Comparison of ENCODE assay signal across 1 cellular context in the genomic region with DNA sequence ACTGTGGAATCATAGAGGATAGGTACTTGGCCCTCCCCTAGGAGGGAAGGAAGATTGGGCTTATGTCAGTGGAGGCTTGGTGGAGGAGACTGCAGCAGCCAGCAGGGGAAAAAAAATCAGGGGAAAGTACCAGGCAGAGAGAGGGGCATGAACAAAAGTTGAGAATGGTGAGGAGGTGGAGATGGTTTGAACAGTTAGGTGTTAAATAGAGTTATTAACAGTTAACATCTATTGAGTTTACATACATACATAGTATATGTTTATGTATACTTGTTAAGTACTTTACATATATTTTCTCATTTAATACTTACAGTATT.
TF ChIP-seq lines count a peak whose summit lies in the region.

No MANE protein-coding gene starts in this region.

TF ChIP-seq in K562, 482 proteins besides CTCF, POLR2A, EP300 and RAD21:
- no peak for TF ChIP-seq RBM15 (IDR thresholded peaks at IDR 0.05; ENCODE audit: insufficient read depth, low read length)
- TF ChIP-seq, protein P1, sequence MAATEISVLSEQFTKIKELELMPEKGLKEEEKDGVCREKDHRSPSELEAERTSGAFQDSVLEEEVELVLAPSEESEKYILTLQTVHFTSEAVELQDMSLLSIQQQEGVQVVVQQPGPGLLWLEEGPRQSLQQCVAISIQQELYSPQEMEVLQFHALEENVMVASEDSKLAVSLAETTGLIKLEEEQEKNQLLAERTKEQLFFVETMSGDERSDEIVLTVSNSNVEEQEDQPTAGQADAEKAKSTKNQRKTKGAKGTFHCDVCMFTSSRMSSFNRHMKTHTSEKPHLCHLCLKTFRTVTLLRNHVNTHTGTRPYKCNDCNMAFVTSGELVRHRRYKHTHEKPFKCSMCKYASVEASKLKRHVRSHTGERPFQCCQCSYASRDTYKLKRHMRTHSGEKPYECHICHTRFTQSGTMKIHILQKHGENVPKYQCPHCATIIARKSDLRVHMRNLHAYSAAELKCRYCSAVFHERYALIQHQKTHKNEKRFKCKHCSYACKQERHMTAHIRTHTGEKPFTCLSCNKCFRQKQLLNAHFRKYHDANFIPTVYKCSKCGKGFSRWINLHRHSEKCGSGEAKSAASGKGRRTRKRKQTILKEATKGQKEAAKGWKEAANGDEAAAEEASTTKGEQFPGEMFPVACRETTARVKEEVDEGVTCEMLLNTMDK (IDR thresholded peaks at IDR 0.05; ENCODE audit: borderline replicate concordance, insufficient read depth, low read depth, low read length, poor library complexity, severe bottlenecking) = no peak
- TF ChIP-seq, protein P2, sequence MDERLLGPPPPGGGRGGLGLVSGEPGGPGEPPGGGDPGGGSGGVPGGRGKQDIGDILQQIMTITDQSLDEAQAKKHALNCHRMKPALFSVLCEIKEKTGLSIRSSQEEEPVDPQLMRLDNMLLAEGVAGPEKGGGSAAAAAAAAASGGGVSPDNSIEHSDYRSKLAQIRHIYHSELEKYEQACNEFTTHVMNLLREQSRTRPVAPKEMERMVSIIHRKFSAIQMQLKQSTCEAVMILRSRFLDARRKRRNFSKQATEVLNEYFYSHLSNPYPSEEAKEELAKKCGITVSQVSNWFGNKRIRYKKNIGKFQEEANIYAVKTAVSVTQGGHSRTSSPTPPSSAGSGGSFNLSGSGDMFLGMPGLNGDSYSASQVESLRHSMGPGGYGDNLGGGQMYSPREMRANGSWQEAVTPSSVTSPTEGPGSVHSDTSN (CRISPR knock-in tag; IDR thresholded peaks at IDR 0.05; ENCODE audit: low read depth) = no peak
- TF ChIP-seq, protein P2 (tag; conservative IDR thresholded peaks at IDR 0.05; ENCODE audit: low read depth) = no peak
- TF ChIP-seq SMARCA4 (IDR thresholded peaks at IDR 0.05) = no peak
- no peak for TF ChIP-seq ZNF586 (CRISPR knock-in tag; conservative IDR thresholded peaks at IDR 0.05)
- TF ChIP-seq, protein P3, sequence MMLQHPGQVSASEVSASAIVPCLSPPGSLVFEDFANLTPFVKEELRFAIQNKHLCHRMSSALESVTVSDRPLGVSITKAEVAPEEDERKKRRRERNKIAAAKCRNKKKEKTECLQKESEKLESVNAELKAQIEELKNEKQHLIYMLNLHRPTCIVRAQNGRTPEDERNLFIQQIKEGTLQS (IDR thresholded peaks at IDR 0.05) = no peak
- TF ChIP-seq, protein P3 (CRISPR knock-in tag; conservative IDR thresholded peaks at IDR 0.05) = no peak
- TF ChIP-seq JUNB (CRISPR knock-in tag; conservative IDR thresholded peaks at IDR 0.05) = no peak
- no peak for TF ChIP-seq RCOR1 (IDR thresholded peaks at IDR 0.05; ENCODE audit: borderline replicate concordance in 1 of 2, low read depth in 2 of 2, low read length in 2 of 2)
- TF ChIP-seq, protein P4, sequence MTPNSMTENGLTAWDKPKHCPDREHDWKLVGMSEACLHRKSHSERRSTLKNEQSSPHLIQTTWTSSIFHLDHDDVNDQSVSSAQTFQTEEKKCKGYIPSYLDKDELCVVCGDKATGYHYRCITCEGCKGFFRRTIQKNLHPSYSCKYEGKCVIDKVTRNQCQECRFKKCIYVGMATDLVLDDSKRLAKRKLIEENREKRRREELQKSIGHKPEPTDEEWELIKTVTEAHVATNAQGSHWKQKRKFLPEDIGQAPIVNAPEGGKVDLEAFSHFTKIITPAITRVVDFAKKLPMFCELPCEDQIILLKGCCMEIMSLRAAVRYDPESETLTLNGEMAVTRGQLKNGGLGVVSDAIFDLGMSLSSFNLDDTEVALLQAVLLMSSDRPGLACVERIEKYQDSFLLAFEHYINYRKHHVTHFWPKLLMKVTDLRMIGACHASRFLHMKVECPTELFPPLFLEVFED (CRISPR knock-in tag; conservative IDR thresholded peaks at IDR 0.05) = no peak
- no peak for TF ChIP-seq NFIX (CRISPR knock-in tag; IDR thresholded peaks at IDR 0.05; ENCODE audit: low read depth)
- TF ChIP-seq PTBP1 (IDR thresholded peaks at IDR 0.05; ENCODE audit: low read depth, low read length) = no peak
- TF ChIP-seq, protein P5, sequence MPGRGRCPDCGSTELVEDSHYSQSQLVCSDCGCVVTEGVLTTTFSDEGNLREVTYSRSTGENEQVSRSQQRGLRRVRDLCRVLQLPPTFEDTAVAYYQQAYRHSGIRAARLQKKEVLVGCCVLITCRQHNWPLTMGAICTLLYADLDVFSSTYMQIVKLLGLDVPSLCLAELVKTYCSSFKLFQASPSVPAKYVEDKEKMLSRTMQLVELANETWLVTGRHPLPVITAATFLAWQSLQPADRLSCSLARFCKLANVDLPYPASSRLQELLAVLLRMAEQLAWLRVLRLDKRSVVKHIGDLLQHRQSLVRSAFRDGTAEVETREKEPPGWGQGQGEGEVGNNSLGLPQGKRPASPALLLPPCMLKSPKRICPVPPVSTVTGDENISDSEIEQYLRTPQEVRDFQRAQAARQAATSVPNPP (IDR thresholded peaks at IDR 0.05; ENCODE audit: borderline replicate concordance, insufficient read depth, insufficient read length) = no peak
